1 cellular context compared by ENCODE assay signal in the genomic region with DNA sequence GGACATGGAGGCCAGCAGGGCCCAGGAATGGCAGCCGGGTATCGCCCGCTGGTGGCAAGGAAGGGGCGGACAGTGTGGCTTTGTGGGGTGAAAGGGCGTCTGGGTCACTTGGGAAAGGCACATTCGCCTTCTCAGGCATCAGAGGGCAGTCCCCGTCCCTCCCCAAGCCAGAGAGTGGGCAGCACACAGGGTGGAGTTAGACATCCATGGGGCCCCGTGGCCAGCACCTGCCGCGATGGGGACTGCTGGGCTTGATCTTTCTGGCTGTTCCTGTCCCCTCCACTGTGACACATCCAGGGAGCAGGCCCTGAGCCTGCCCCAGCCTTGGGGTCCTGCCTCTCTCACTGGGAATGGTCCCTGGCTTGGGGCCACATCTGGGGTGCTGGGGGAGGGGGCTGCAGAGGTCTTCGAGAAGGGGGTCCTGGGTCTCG.
TF ChIP-seq lines count a peak whose summit lies in the region.

No MANE protein-coding gene starts in this region.

TF ChIP-seq in GM23338, 12 proteins besides CTCF, POLR2A, EP300 and RAD21:
- TF ChIP-seq, protein P1, sequence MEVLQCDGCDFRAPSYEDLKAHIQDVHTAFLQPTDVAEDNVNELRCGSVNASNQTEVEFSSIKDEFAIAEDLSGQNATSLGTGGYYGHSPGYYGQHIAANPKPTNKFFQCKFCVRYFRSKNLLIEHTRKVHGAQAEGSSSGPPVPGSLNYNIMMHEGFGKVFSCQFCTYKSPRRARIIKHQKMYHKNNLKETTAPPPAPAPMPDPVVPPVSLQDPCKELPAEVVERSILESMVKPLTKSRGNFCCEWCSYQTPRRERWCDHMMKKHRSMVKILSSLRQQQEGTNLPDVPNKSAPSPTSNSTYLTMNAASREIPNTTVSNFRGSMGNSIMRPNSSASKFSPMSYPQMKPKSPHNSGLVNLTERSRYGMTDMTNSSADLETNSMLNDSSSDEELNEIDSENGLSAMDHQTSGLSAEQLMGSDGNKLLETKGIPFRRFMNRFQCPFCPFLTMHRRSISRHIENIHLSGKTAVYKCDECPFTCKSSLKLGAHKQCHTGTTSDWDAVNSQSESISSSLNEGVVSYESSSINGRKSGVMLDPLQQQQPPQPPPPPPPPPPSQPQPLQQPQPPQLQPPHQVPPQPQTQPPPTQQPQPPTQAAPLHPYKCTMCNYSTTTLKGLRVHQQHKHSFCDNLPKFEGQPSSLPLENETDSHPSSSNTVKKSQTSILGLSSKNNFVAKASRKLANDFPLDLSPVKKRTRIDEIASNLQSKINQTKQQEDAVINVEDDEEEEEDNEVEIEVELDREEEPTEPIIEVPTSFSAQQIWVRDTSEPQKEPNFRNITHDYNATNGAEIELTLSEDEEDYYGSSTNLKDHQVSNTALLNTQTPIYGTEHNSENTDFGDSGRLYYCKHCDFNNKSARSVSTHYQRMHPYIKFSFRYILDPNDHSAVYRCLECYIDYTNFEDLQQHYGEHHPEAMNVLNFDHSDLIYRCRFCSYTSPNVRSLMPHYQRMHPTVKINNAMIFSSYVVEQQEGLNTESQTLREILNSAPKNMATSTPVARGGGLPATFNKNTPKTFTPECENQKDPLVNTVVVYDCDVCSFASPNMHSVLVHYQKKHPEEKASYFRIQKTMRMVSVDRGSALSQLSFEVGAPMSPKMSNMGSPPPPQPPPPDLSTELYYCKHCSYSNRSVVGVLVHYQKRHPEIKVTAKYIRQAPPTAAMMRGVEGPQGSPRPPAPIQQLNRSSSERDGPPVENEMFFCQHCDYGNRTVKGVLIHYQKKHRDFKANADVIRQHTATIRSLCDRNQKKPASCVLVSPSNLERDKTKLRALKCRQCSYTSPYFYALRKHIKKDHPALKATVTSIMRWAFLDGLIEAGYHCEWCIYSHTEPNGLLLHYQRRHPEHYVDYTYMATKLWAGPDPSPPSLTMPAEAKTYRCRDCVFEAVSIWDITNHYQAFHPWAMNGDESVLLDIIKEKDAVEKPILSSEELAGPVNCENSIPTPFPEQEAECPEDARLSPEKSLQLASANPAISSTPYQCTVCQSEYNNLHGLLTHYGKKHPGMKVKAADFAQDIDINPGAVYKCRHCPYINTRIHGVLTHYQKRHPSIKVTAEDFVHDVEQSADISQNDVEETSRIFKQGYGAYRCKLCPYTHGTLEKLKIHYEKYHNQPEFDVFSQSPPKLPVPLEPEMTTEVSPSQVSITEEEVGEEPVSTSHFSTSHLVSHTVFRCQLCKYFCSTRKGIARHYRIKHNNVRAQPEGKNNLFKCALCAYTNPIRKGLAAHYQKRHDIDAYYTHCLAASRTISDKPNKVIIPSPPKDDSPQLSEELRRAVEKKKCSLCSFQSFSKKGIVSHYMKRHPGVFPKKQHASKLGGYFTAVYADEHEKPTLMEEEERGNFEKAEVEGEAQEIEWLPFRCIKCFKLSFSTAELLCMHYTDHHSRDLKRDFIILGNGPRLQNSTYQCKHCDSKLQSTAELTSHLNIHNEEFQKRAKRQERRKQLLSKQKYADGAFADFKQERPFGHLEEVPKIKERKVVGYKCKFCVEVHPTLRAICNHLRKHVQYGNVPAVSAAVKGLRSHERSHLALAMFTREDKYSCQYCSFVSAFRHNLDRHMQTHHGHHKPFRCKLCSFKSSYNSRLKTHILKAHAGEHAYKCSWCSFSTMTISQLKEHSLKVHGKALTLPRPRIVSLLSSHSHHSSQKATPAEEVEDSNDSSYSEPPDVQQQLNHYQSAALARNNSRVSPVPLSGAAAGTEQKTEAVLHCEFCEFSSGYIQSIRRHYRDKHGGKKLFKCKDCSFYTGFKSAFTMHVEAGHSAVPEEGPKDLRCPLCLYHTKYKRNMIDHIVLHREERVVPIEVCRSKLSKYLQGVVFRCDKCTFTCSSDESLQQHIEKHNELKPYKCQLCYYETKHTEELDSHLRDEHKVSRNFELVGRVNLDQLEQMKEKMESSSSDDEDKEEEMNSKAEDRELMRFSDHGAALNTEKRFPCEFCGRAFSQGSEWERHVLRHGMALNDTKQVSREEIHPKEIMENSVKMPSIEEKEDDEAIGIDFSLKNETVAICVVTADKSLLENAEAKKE (CRISPR knock-in tag; IDR thresholded peaks at IDR 0.05) = no peak
- no peak for TF ChIP-seq POLR2AphosphoS5 (IDR thresholded peaks at IDR 0.05; ENCODE audit: low read depth)
- no peak for TF ChIP-seq CREB1 (CRISPR knock-in tag; IDR thresholded peaks at IDR 0.05; ENCODE audit: low read depth)
- no peak for TF ChIP-seq STAT1 (IDR thresholded peaks at IDR 0.05; ENCODE audit: unreplicated experiment)
- TF ChIP-seq, protein P2, sequence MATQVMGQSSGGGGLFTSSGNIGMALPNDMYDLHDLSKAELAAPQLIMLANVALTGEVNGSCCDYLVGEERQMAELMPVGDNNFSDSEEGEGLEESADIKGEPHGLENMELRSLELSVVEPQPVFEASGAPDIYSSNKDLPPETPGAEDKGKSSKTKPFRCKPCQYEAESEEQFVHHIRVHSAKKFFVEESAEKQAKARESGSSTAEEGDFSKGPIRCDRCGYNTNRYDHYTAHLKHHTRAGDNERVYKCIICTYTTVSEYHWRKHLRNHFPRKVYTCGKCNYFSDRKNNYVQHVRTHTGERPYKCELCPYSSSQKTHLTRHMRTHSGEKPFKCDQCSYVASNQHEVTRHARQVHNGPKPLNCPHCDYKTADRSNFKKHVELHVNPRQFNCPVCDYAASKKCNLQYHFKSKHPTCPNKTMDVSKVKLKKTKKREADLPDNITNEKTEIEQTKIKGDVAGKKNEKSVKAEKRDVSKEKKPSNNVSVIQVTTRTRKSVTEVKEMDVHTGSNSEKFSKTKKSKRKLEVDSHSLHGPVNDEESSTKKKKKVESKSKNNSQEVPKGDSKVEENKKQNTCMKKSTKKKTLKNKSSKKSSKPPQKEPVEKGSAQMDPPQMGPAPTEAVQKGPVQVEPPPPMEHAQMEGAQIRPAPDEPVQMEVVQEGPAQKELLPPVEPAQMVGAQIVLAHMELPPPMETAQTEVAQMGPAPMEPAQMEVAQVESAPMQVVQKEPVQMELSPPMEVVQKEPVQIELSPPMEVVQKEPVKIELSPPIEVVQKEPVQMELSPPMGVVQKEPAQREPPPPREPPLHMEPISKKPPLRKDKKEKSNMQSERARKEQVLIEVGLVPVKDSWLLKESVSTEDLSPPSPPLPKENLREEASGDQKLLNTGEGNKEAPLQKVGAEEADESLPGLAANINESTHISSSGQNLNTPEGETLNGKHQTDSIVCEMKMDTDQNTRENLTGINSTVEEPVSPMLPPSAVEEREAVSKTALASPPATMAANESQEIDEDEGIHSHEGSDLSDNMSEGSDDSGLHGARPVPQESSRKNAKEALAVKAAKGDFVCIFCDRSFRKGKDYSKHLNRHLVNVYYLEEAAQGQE (IDR thresholded peaks at IDR 0.05; ENCODE audit: unreplicated experiment) = no peak
- no peak for TF ChIP-seq ZNF114 (CRISPR knock-in tag; IDR thresholded peaks at IDR 0.05)
- no peak for TF ChIP-seq JUNB (IDR thresholded peaks at IDR 0.05; ENCODE audit: unreplicated experiment)
- TF ChIP-seq EZH2 (IDR thresholded peaks at IDR 0.05; ENCODE audit: low read depth, unreplicated experiment) = no peak
- no peak for TF ChIP-seq NANOG (IDR thresholded peaks at IDR 0.05; ENCODE audit: borderline replicate concordance)
- TF ChIP-seq, protein P3, sequence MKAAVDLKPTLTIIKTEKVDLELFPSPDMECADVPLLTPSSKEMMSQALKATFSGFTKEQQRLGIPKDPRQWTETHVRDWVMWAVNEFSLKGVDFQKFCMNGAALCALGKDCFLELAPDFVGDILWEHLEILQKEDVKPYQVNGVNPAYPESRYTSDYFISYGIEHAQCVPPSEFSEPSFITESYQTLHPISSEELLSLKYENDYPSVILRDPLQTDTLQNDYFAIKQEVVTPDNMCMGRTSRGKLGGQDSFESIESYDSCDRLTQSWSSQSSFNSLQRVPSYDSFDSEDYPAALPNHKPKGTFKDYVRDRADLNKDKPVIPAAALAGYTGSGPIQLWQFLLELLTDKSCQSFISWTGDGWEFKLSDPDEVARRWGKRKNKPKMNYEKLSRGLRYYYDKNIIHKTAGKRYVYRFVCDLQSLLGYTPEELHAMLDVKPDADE (IDR thresholded peaks at IDR 0.05) = no peak
- no peak for TF ChIP-seq EZH2phosphoT487 (IDR thresholded peaks at IDR 0.05; ENCODE audit: unreplicated experiment)
- no peak for TF ChIP-seq ZNF331 (CRISPR knock-in tag; IDR thresholded peaks at IDR 0.05; ENCODE audit: low read depth)
TF ChIP-seq in GM23338: peak in this region for 0.
